2 cellular contexts compared by ENCODE assay signal in the genomic region with DNA sequence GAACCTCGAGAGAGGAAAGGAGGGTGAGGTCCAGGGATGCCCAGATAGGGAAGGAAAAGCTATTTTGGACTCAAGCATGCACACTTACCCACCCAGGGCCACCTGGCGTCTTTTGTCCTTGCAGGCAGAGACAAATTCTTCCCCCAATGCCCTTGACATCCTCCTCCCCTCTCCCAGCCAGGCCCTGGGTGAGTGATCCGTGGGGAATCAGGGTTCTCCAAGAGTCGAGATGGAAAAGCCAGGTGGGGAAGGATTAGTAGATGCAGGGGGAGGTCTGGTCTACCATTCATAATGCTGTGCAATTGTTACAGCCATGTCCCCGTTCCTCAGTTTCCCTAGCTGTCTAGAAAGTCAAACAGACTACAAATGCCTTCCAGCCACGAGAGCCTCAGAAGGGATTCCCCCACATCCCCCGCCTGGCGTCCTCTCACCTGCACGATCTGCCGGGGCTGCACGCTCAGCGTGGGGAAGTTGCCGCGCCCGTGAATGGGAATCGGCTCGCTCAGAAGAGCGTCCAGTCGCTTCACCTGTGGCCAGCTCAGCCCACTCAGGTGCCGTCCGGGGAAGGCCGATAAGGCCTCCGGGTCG.
TF ChIP-seq lines count a peak whose summit lies in the region.

No MANE protein-coding gene starts in this region.

TF ChIP-seq in IMR-90, 13 proteins besides CTCF, POLR2A, EP300 and RAD21:
- TF ChIP-seq MAZ (IDR thresholded peaks at IDR 0.05; ENCODE audit: borderline replicate concordance, low read depth, low read length) (no peak), RCOR1 (IDR thresholded peaks at IDR 0.05; ENCODE audit: insufficient replicate concordance, low read length) (no peak), FOS (IDR thresholded peaks at IDR 0.05; ENCODE audit: low read depth, low read length) (no peak), CHD1 (IDR thresholded peaks at IDR 0.05; ENCODE audit: low read depth, low read length) (no peak), MAFK (IDR thresholded peaks at IDR 0.05; ENCODE audit: low read depth, low read length) (no peak), SMC3 (IDR thresholded peaks at IDR 0.05; ENCODE audit: low read depth, low read length) (no peak), CEBPB (IDR thresholded peaks at IDR 0.05; ENCODE audit: low read depth, low read length) (no peak), BHLHE40 (IDR thresholded peaks at IDR 0.05; ENCODE audit: low read depth, low read length) (no peak), ELK1 (IDR thresholded peaks at IDR 0.05; ENCODE audit: borderline replicate concordance, low read depth, low read length) (no peak), NFE2L2 (IDR thresholded peaks at IDR 0.05; ENCODE audit: low read depth, low read length) (no peak), MXI1 (IDR thresholded peaks at IDR 0.05; ENCODE audit: borderline replicate concordance, low read depth, low read length) (no peak), RFX5 (IDR thresholded peaks at IDR 0.05; ENCODE audit: low read depth, low read length) (no peak)
- TF ChIP-seq, protein P1, sequence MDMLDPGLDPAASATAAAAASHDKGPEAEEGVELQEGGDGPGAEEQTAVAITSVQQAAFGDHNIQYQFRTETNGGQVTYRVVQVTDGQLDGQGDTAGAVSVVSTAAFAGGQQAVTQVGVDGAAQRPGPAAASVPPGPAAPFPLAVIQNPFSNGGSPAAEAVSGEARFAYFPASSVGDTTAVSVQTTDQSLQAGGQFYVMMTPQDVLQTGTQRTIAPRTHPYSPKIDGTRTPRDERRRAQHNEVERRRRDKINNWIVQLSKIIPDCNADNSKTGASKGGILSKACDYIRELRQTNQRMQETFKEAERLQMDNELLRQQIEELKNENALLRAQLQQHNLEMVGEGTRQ (IDR thresholded peaks at IDR 0.05; ENCODE audit: low read depth, low read length) = no peak

TF ChIP-seq in endothelial cell of umbilical vein, 7 proteins besides CTCF, POLR2A, EP300 and RAD21:
- no peak for TF ChIP-seq FOS (IDR thresholded peaks at IDR 0.05; ENCODE audit: borderline replicate concordance, insufficient read depth, low read length)
- TF ChIP-seq MAX (IDR thresholded peaks at IDR 0.05; ENCODE audit: insufficient read depth, insufficient read length) = no peak
- TF ChIP-seq EZH2 (IDR thresholded peaks at IDR 0.05; ENCODE audit: borderline replicate concordance, low read depth, low read length, severe bottlenecking) = no peak
- no peak for TF ChIP-seq JUN (IDR thresholded peaks at IDR 0.05; ENCODE audit: borderline replicate concordance, insufficient read depth, insufficient read length, low read depth)
- no peak for TF ChIP-seq MYC (IDR thresholded peaks at IDR 0.05; ENCODE audit: low read depth, low read length)
- no peak for TF ChIP-seq POLR2AphosphoS5 (IDR thresholded peaks at IDR 0.05; ENCODE audit: insufficient read depth, low read depth, low read length)
- no peak for TF ChIP-seq GATA2 (IDR thresholded peaks at IDR 0.05; ENCODE audit: insufficient read depth, insufficient read length, low read depth, low read length)
